ENCODE assay signal across 11 cellular contexts in genomic region chr16:67015317-67015731, GRCh38. TPM values are rescaled to one million over a fixed set of nuclear protein-coding genes. Genes with fewer than 3 reads are reported as not detected.
A peak's percentile ranks its signal among the peaks of the same experiment; 100 is the strongest.
DNase-seq lines count a peak whose midpoint lies in the region; ATAC-seq and TF ChIP-seq lines count a peak whose summit lies in the region.
"Had no signal": no experiment of that assay in that cellular context is flagged by ENCODE, and none has a peak within 500 bp of the region (broad histone marks: within the 10 kb centered on the region; RNA-seq: fewer than 3 reads in every experiment).

No MANE protein-coding gene starts in this region.

- WGBS in testis, 2 donors = 88 to 94% methylated on average over 9 of the region's 9 CpGs

- CTCF ChIA-PET in CD8-positive, alpha-beta memory T cell (lab: Charles Lee) = interaction anchor here (1.3 to 9.7 kb wide), 2 partner anchors 86 to 142 kb away, joined by 4 to 123 read pairs; partner anchors contain the start of genes FBXL8 and TRADD

- intact Hi-C loops in testis (cut with DNase I; ENCODE audit: low total_unique reads) = no loop called here

- TF ChIP-seq CTCF in RWPE2 (IDR thresholded peaks at IDR 0.05; ENCODE audit: poor library complexity, severe bottlenecking) (peak; percentile 21), epithelial cell of proximal tubule (conservative IDR thresholded peaks at IDR 0.05; ENCODE audit: low read depth, low read length) (peak; percentile 56), testis (IDR thresholded peaks at IDR 0.05) (no peak)

- H3K4me1 ChIP-seq in RWPE2 (ENCODE audit: insufficient read depth, poor library complexity, severe bottlenecking) (no peaks in the 10 kb centered on the region), testis (peaks cover 14% of the 10 kb centered on the region)
- H3K4me1 ChIP-seq in CD8-positive, alpha-beta memory T cell (ENCODE audit: insufficient read depth, low read length) = peaks cover 16% of the 10 kb centered on the region

- POLR2A ChIA-PET in CD8-positive, alpha-beta memory T cell (lab: Charles Lee) = interaction anchor here (1.5 to 3.1 kb wide), 2 partner anchors 140 to 144 kb away, joined by 4 to 10 read pairs; partner anchors contain the start of genes FBXL8 and TRADD

- peak overlapping the region; percentile 94 for H3K27ac Mint-ChIP-seq in T-helper 2 cell treated with Interferon-gamma antibody and Interleukin-4, amounts not matched to agents 5 μg/mL and 100 μg/mL, for 36 hours
- H3K27ac Mint-ChIP-seq in CD8-positive, alpha-beta memory T cell = peak overlapping the region in 1 of 8 donors; percentile 47

- no peaks in the 10 kb centered on the region for H3K27me3 Mint-ChIP-seq in T-helper 2 cell treated with Interferon-gamma antibody and Interleukin-4, amounts not matched to agents 5 μg/mL and 100 μg/mL, for 36 hours (ENCODE audit: low read depth)
- peaks cover 0 to 8% of the 10 kb centered on the region in 2 donors for H3K27me3 Mint-ChIP-seq in CD8-positive, alpha-beta memory T cell

- H3K9me3 Mint-ChIP-seq in T-helper 2 cell treated with Interferon-gamma antibody and Interleukin-4, amounts not matched to agents 5 μg/mL and 100 μg/mL, for 36 hours = no peaks in the 10 kb centered on the region
- H3K9me3 Mint-ChIP-seq in CD8-positive, alpha-beta memory T cell = no peaks in the 10 kb centered on the region

- H3K4me3 Mint-ChIP-seq in T-helper 2 cell treated with Interferon-gamma antibody and Interleukin-4, amounts not matched to agents 5 μg/mL and 100 μg/mL, for 36 hours = no peak overlapping the region
- H3K4me3 Mint-ChIP-seq in CD8-positive, alpha-beta memory T cell = peak overlapping the region in 3 of 7 donors; percentile 22 to 45 (median 37)

- ATAC-seq in RWPE2 (ENCODE audit: low read depth) = no peak

- H3K36me3 ChIP-seq in RWPE2 (ENCODE audit: low read depth) (no peaks in the 10 kb centered on the region), testis (ENCODE audit: low read depth, missing control alignments) (no peaks in the 10 kb centered on the region)
- H3K36me3 ChIP-seq in CD8-positive, alpha-beta memory T cell (ENCODE audit: insufficient read depth, low read length) = no peaks in the 10 kb centered on the region

- no peak for DNase-seq in T-helper 2 cell treated with Interferon-gamma antibody and Interleukin-4, amounts not matched to agents 5 μg/mL and 100 μg/mL, for 36 hours (ENCODE audit: low spot score)
- DNase-seq in T-helper 2 cell = no peak
- DNase-seq in RWPE2 (ENCODE audit: low spot score) = peak; percentile 10
- DNase-seq in epithelial cell of proximal tubule (ENCODE audit: low read depth) = no peak
- DNase-seq in testis = peak; percentile 6
- no peak for DNase-seq in A172 (ENCODE audit: low spot score)
- no peak for DNase-seq in glomerular visceral epithelial cell (ENCODE audit: extremely low spot score)
- DNase-seq in CD8-positive, alpha-beta memory T cell = no peak
- DNase-seq: activated CD4-positive, CD25-positive, alpha-beta regulatory T cell treated with anti-CD3 and anti-CD28 coated beads, Interleukin-2, amount 50 U/mL, for 72 hours; NCI-H1417 treated with DMSO at 0.1 percent for 48 hours had no signal

- TF ChIP-seq POLR2A in testis (IDR thresholded peaks at IDR 0.05) = no peak

- H3K27me3 ChIP-seq in RWPE2 (ENCODE audit: insufficient read depth, poor library complexity, severe bottlenecking) = no peaks in the 10 kb centered on the region
- no peaks in the 10 kb centered on the region for H3K27me3 ChIP-seq in testis
- H3K27me3 ChIP-seq in CD8-positive, alpha-beta memory T cell (ENCODE audit: insufficient read depth, low read length, poor library complexity, severe bottlenecking) = no peaks in the 10 kb centered on the region

- peaks cover 6% of the 10 kb centered on the region for H3K36me3 Mint-ChIP-seq in T-helper 2 cell treated with Interferon-gamma antibody and Interleukin-4, amounts not matched to agents 5 μg/mL and 100 μg/mL, for 36 hours (ENCODE audit: low read depth)
- H3K36me3 Mint-ChIP-seq in CD8-positive, alpha-beta memory T cell = no peaks in the 10 kb centered on the region

- H3K27ac ChIP-seq in RWPE2 (ENCODE audit: poor library complexity, severe bottlenecking) (no peak overlapping the region), testis (no peak overlapping the region)
- H3K27ac ChIP-seq in CD8-positive, alpha-beta memory T cell (ENCODE audit: low read depth, low read length) = no peak overlapping the region
- H3K27ac ChIP-seq: RWPE1 had no signal

- H3K9me3 ChIP-seq in RWPE2 (ENCODE audit: severe bottlenecking) (no peaks in the 10 kb centered on the region), testis (no peaks in the 10 kb centered on the region)
- H3K9me3 ChIP-seq in CD8-positive, alpha-beta memory T cell (ENCODE audit: low read length) = no peaks in the 10 kb centered on the region

- peaks cover 37% of the 10 kb centered on the region for H3K4me1 Mint-ChIP-seq in T-helper 2 cell treated with Interferon-gamma antibody and Interleukin-4, amounts not matched to agents 5 μg/mL and 100 μg/mL, for 36 hours (ENCODE audit: low read depth)
- peaks cover 2 to 10% (median 6%) of the 10 kb centered on the region in 3 donors for H3K4me1 Mint-ChIP-seq in CD8-positive, alpha-beta memory T cell

- H3K4me3 ChIP-seq in RWPE2 (ENCODE audit: severe bottlenecking) (no peak overlapping the region), epithelial cell of proximal tubule (ENCODE audit: low read depth, low read length) (no peak overlapping the region), testis (no peak overlapping the region)
- no peak overlapping the region for H3K4me3 ChIP-seq in CD8-positive, alpha-beta memory T cell (ENCODE audit: low read length)

RNA-seq across cellular contexts. Expression of gene CBFB, which starts 13.6 kb away (rescaled TPM):
- total RNA-seq in epithelial cell of proximal tubule (74.9 and 178 TPM in 2 replicates), testis (10 to 100 TPM; 23.3 to 34.9 TPM)
- polyA plus RNA-seq in testis (ENCODE audit: insufficient read depth, low read depth, low replicate concordance) = 15.3 TPM
- total RNA-seq in A172 (2014; rRNA removed; shearing (Covaris generic)) = 72.3 and 89.4 TPM in 2 replicates
- total RNA-seq in CD8-positive, alpha-beta memory T cell = 100 to 1,000 TPM; 132 to 141 TPM
- 100 TPM for polyA plus RNA-seq in CD8-positive, alpha-beta memory T cell

RNA-seq across cellular contexts. Expression of gene CES4A, which starts 26.9 kb away (rescaled TPM):
- total RNA-seq in epithelial cell of proximal tubule = 0.52 and 2.0 TPM in 2 replicates
- 10 to 100 TPM; 17.0 to 25.0 TPM for total RNA-seq in testis
- 12.2 TPM for polyA plus RNA-seq in testis (ENCODE audit: insufficient read depth, low read depth, low replicate concordance)
- not detected in 2 replicates for total RNA-seq in A172 (2014; rRNA removed; shearing (Covaris generic))
- 1 to 10 TPM; 4.2 to 5.1 TPM for total RNA-seq in CD8-positive, alpha-beta memory T cell
- 1.7 TPM for polyA plus RNA-seq in CD8-positive, alpha-beta memory T cell

RNA-seq across cellular contexts. Expression of gene CES3, which starts 54.3 kb away (rescaled TPM):
- 0.75 TPM in 1 of 2 replicates, not detected in the other for total RNA-seq in epithelial cell of proximal tubule
- 1 to 10 TPM; 4.1 to 4.5 TPM for total RNA-seq in testis
- 1.5 TPM for polyA plus RNA-seq in testis (ENCODE audit: insufficient read depth, low read depth, low replicate concordance)
- total RNA-seq in A172 (2014; rRNA removed; shearing (Covaris generic)) = 0.05 and 0.17 TPM in 2 replicates
- under 1 TPM; 0.16 to 0.24 TPM for total RNA-seq in CD8-positive, alpha-beta memory T cell
- not detected for polyA plus RNA-seq in CD8-positive, alpha-beta memory T cell

Comparison
In these comparisons a context has a peak if more than half of its experiments do, and no peak if none do; other contexts are left out.
1. DNase-seq: peak in RWPE2 (single experiment) and testis (single experiment); none in T-helper 2 cell treated with Interferon-gamma antibody and Interleukin-4, amounts not matched to agents 5 μg/mL and 100 μg/mL, for 36 hours (single experiment), T-helper 2 cell (0 of 5), epithelial cell of proximal tubule (single experiment), A172 (single experiment), glomerular visceral epithelial cell (single experiment) and CD8-positive, alpha-beta memory T cell (0 of 5).
2. CTCF ChIP-seq: peak in RWPE2 (single experiment) and epithelial cell of proximal tubule (single experiment); none in testis (0 of 3).